In the genomic region with DNA sequence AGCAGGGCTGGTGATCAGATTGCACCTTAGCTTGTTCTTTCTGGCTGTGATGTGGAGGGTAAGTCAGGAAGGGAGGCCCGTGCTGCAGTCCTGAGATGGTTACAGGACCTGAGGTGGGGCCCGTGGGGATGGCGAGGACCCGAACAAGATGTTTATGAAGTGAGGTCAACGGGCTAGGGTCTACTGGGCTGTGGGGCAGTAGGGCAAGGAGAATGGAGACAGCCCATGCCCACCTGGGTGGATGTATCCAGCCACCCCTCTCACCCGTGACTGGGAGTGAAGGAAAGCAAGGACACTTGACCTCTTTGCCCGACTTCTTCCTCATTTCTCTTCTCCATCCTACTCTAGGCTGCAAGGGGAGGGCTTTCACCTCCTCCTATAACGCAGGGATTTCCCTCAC, we compare ENCODE assay signal across 20 cellular contexts. TPM values are rescaled to one million over a fixed set of nuclear protein-coding genes. Genes with fewer than 3 reads are reported as not detected.
A peak's percentile ranks its signal among the peaks of the same experiment; 100 is the strongest.
DNase-seq lines count a peak whose midpoint lies in the region; ATAC-seq and TF ChIP-seq lines count a peak whose summit lies in the region.
"Had no signal": no experiment of that assay in that cellular context is flagged by ENCODE, and none has a peak within 500 bp of the region (broad histone marks: within the 10 kb centered on the region; RNA-seq: fewer than 3 reads in every experiment).

No MANE protein-coding gene starts in this region.

- H3K27me3 ChIP-seq in cardiac muscle cell (no peaks in the 10 kb centered on the region), right cardiac atrium (ENCODE audit: control insufficient read depth, insufficient read depth) (no peaks in the 10 kb centered on the region), trophoblast cell (ENCODE audit: insufficient read depth, low read length) (no peaks in the 10 kb centered on the region)
- H3K27me3 ChIP-seq: BE2C; BLaER1 treated with 17β-estradiol and CSF1 and Interleukin-3, amounts not matched to agents 10 nM and 100 nM had no signal

- intact Hi-C loops in right cardiac atrium (cut with DNase I) = no loop called here

- no peaks in the 10 kb centered on the region for H3K79me1 ChIP-seq in trophoblast cell (ENCODE audit: low read length)

- H3K9me3 ChIP-seq in cardiac muscle cell (ENCODE audit: low read depth) (no peaks in the 10 kb centered on the region), right cardiac atrium (ENCODE audit: control insufficient read depth, low read length) (no peaks in the 10 kb centered on the region), trophoblast cell (ENCODE audit: insufficient read depth, low read depth, low read length) (no peaks in the 10 kb centered on the region)
- H3K9me3 ChIP-seq: A549; BE2C; BLaER1 treated with 17β-estradiol and CSF1 and Interleukin-3, amounts not matched to agents 10 nM and 100 nM had no signal

- peak overlapping the region; percentile 53 for H3K23ac ChIP-seq in trophoblast cell (ENCODE audit: low read length)

- H4K8ac ChIP-seq in trophoblast cell (ENCODE audit: low read depth, low read length) = no peak overlapping the region

- H3K4ac ChIP-seq in trophoblast cell (ENCODE audit: low read depth, low read length) = no peak overlapping the region

- H3K36me3 ChIP-seq in cardiac muscle cell (no peaks in the 10 kb centered on the region), trophoblast cell (ENCODE audit: control insufficient read depth in 1 of 2, insufficient read depth in 2 of 2, low read length in 2 of 2) (peaks cover 0 to 1% of the 10 kb centered on the region in 2 experiments)

- peak overlapping the region; percentile 45 for H3K27ac ChIP-seq in cardiac muscle cell
- H3K27ac ChIP-seq in right cardiac atrium (ENCODE audit: low read length) = no peak overlapping the region
- H3K27ac ChIP-seq in trophoblast cell (ENCODE audit: low read depth, low read length) = no peak overlapping the region
- H3K27ac ChIP-seq: A549; BLaER1 treated with 17β-estradiol and CSF1 and Interleukin-3, amounts not matched to agents 10 nM and 100 nM; GM23248 had no signal

- H4K91ac ChIP-seq in trophoblast cell (ENCODE audit: low read depth, low read length) = no peak overlapping the region

- peaks cover 10% of the 10 kb centered on the region for H3K4me1 ChIP-seq in cardiac muscle cell (ENCODE audit: low read depth)
- H3K4me1 ChIP-seq in right cardiac atrium (ENCODE audit: control insufficient read depth, insufficient read depth, low read length) = no peaks in the 10 kb centered on the region
- H3K4me1 ChIP-seq in trophoblast cell (ENCODE audit: control insufficient read depth in 1 of 2, insufficient read depth in 2 of 2, low read length in 2 of 2) = no peaks in the 10 kb centered on the region
- H3K4me1 ChIP-seq: A549, BE2C had no signal

- ATAC-seq in right cardiac atrium = no peak
- ATAC-seq: A549 had no signal

- H3K18ac ChIP-seq in trophoblast cell (ENCODE audit: low read length) = no peak overlapping the region

- 85% methylated on average over 8 of the region's 8 CpGs for WGBS in right cardiac atrium
- no CpG with 5 or more reads among the region's 8 CpGs for WGBS in trophoblast cell (ENCODE audit: extremely low coverage, insufficient coverage, insufficient read length)

- no peak overlapping the region for H3K14ac ChIP-seq in trophoblast cell (ENCODE audit: low read length)

- no peak overlapping the region for H2BK12ac ChIP-seq in trophoblast cell (ENCODE audit: low read length)

- H2BK5ac ChIP-seq in trophoblast cell (ENCODE audit: low read depth, low read length, poor library complexity) = no peak overlapping the region

- no peak overlapping the region for H2AK5ac ChIP-seq in trophoblast cell (ENCODE audit: low read length)

- DNase-seq in cardiac muscle cell (ENCODE audit: low read depth in 1 of 2, low spot score in 1 of 2) (no peak), right cardiac atrium (no peak), islet precursor cell (peak; percentile 44), trophoblast cell (no peak), KG1 (lab: John Stamatoyannopoulos, UW) (no peak), SIG-M5 (lab: John Stamatoyannopoulos, UW) (no peak), Kasumi-1 (lab: John Stamatoyannopoulos, UW) (no peak)
- DNase-seq: 8988T; ACHN; AML-193; BE2C; CD4-positive, alpha-beta T cell; CD8-positive, alpha-beta memory T cell; DMS53; DND-41; GM23248; H7; HCEC 1CT had no signal

- H4K12ac ChIP-seq in trophoblast cell (ENCODE audit: low read depth, low read length) = no peak overlapping the region

- H3K4me2 ChIP-seq in trophoblast cell (ENCODE audit: low read length) = no peak overlapping the region
- H3K4me2 ChIP-seq: A549; BLaER1 treated with 17β-estradiol and CSF1 and Interleukin-3, amounts not matched to agents 10 nM and 100 nM had no signal

- no peaks in the 10 kb centered on the region for H3K79me2 ChIP-seq in trophoblast cell (ENCODE audit: control insufficient read depth, insufficient read depth, low read length, poor library complexity)

- H3K4me3 ChIP-seq in cardiac muscle cell (no peak overlapping the region), right cardiac atrium (ENCODE audit: low read length) (no peak overlapping the region), trophoblast cell (ENCODE audit: low read depth, low read length) (no peak overlapping the region)
- H3K4me3 ChIP-seq: A549; BLaER1 treated with 17β-estradiol and CSF1 and Interleukin-3, amounts not matched to agents 10 nM and 100 nM; GM23248 had no signal

- no peak overlapping the region for H2BK120ac ChIP-seq in trophoblast cell (ENCODE audit: insufficient read depth, low read length, poor library complexity)

- TF ChIP-seq CTCF in cardiac muscle cell (IDR thresholded peaks at IDR 0.05; ENCODE audit: low read depth, low read length) = no peak

- H3K9ac ChIP-seq in trophoblast cell (ENCODE audit: low read length) = no peak overlapping the region
- H3K9ac ChIP-seq: BLaER1 treated with 17β-estradiol and CSF1 and Interleukin-3, amounts not matched to agents 10 nM and 100 nM; GM23248 had no signal

- no peak overlapping the region for H2AFZ ChIP-seq in trophoblast cell (ENCODE audit: insufficient read depth, low read length, poor library complexity)
- H2AFZ ChIP-seq: GM23248 had no signal

RNA-seq across cellular contexts. Expression of a gene that starts 18.0 kb away (rescaled TPM):
- total RNA-seq in cardiac muscle cell = 638 and 737 TPM in 2 replicates
- polyA plus RNA-seq in cardiac muscle cell = 750 and 774 TPM in 2 replicates
- 100 to 1,000 TPM; 231 to 324 (median 314) TPM for total RNA-seq in right cardiac atrium
- 480 TPM for polyA plus RNA-seq in right cardiac atrium
- 1,343 and 1,403 TPM in 2 replicates for polyA plus RNA-seq in trophoblast cell (2013)

RNA-seq across cellular contexts. Expression of a gene that starts 54.8 kb away (rescaled TPM):
- total RNA-seq in cardiac muscle cell (47.3 and 59.4 TPM in 2 replicates), right cardiac atrium (10 to 100 TPM; 13.3 to 17.9 (median 16.4) TPM)
- polyA plus RNA-seq in cardiac muscle cell (53.5 and 64.8 TPM in 2 replicates), right cardiac atrium (24.3 TPM)
- 23.5 and 25.4 TPM in 2 replicates for polyA plus RNA-seq in trophoblast cell (2013)

RNA-seq across cellular contexts. Expression of a gene that starts 60.0 kb away (rescaled TPM):
- total RNA-seq in cardiac muscle cell (29.7 and 44.5 TPM in 2 replicates), right cardiac atrium (10 to 100 TPM; 16.2 to 21.7 (median 19.3) TPM)
- polyA plus RNA-seq in cardiac muscle cell (57.6 and 68.0 TPM in 2 replicates), right cardiac atrium (17.7 TPM)
- polyA plus RNA-seq in trophoblast cell (2013) = 39.9 and 40.7 TPM in 2 replicates
